8 cellular contexts compared by ENCODE assay signal in genomic region chr12:123119808-123120207, GRCh38. TPM values are rescaled to one million over a fixed set of nuclear protein-coding genes. Genes with fewer than 3 reads are reported as not detected.
A peak's percentile ranks its signal among the peaks of the same experiment; 100 is the strongest.
DNase-seq lines count a peak whose midpoint lies in the region; ATAC-seq lines count a peak whose summit lies in the region.

No MANE protein-coding gene starts in this region.

- peak; percentile 68 for ATAC-seq in GM19025 (IDR thresholded peaks at IDR 0.05; ENCODE audit: low read depth, unreplicated experiment)
- peak; percentile 82 for ATAC-seq in HG03064 (IDR thresholded peaks at IDR 0.05; ENCODE audit: low read depth, unreplicated experiment)
- ATAC-seq in Right ventricle myocardium inferior = no peak

- intact Hi-C loops in Right ventricle myocardium inferior (cut with DNase I) = no loop called here

- peak; percentile 50 to 59 for DNase-seq in activated CD4-positive, alpha-beta T cell treated with anti-CD3 and anti-CD28 coated beads, Interleukin-2, amount 50 U/mL, for 48 hours
- DNase-seq in stimulated activated CD4-positive, alpha-beta T cell treated with anti-CD3 and anti-CD28 coated beads, Interleukin-2, amount 100 ng/mL, for 4 hours (ENCODE audit: low read depth) = peak; percentile 47
- no peak for DNase-seq in 8988T
- no peak for DNase-seq in Right ventricle myocardium inferior (ENCODE audit: missing footprints)
- no peak for DNase-seq in superior temporal gyrus (ENCODE audit: extremely low spot score)
- no peak for DNase-seq in NCI-H82 (lab: John Stamatoyannopoulos, UW)

RNA-seq across cellular contexts. Expression of gene PITPNM2, which starts 31.1 kb away (rescaled TPM):
- total RNA-seq in Right ventricle myocardium inferior = 19.6 TPM

Comparison
In these comparisons a context has a peak if more than half of its experiments do, and no peak if none do; other contexts are left out.
1. DNase-seq: peak in activated CD4-positive, alpha-beta T cell treated with anti-CD3 and anti-CD28 coated beads, Interleukin-2, amount 50 U/mL, for 48 hours (2 of 2) and stimulated activated CD4-positive, alpha-beta T cell treated with anti-CD3 and anti-CD28 coated beads, Interleukin-2, amount 100 ng/mL, for 4 hours (single experiment); none in 8988T (single experiment), Right ventricle myocardium inferior (single experiment), superior temporal gyrus (single experiment) and NCI-H82 (single experiment).